Comparison of ENCODE assay signal across 20 cellular contexts in genomic region chr5:41457094-41457493, GRCh38. TPM values are rescaled to one million over a fixed set of nuclear protein-coding genes. Genes with fewer than 3 reads are reported as not detected.
DNase-seq lines count a peak whose midpoint lies in the region; ATAC-seq and TF ChIP-seq lines count a peak whose summit lies in the region.
"Had no signal": no experiment of that assay in that cellular context is flagged by ENCODE, and none has a peak within 500 bp of the region (broad histone marks: within the 10 kb centered on the region; RNA-seq: fewer than 3 reads in every experiment).

No MANE protein-coding gene starts in this region.

- DNase-seq in Right ventricle myocardium inferior (ENCODE audit: missing footprints) = no peak
- no peak for DNase-seq in cardiac septum (ENCODE audit: low spot score)
- peak; percentile 34 for DNase-seq in left cardiac atrium
- DNase-seq in right atrium auricular region (ENCODE audit: low spot score) = no peak
- DNase-seq in C1 segment of cervical spinal cord (lab: John Stamatoyannopoulos, UW) = no peak
- no peak for DNase-seq in NCI-H128 (lab: John Stamatoyannopoulos, UW; ENCODE audit: unreplicated experiment)
- DNase-seq: CD4-positive, alpha-beta T cell; CD8-positive, alpha-beta memory T cell; DMS 273 treated with DMSO at 0.1 percent for 48 hours; DMS79; EL; GDM1; H9 had no signal

- ATAC-seq in Right ventricle myocardium inferior (peak; percentile 90), left cardiac atrium (peak; percentile 93 to 94), GM18505 (IDR thresholded peaks at IDR 0.05; ENCODE audit: unreplicated experiment) (no peak)
- ATAC-seq: GM12878, GM23338, HCT116 had no signal

- peak overlapping the region; percentile 65 to 83 for H3K27ac ChIP-seq in right atrium auricular region
- H3K27ac ChIP-seq: 22Rv1, BLaER1 had no signal

- intact Hi-C loops in Right ventricle myocardium inferior (cut with DNase I) = loop anchor here (2.0 kb wide), 2 partner anchors 50 to 52 kb away; no protein-coding TSS in a partner anchor
- intact Hi-C loops in cardiac septum (cut with DNase I) = loop anchor here (2.0 to 5.0 kb wide), 2 partner anchors 50 to 70 kb away; no protein-coding TSS in a partner anchor
- intact Hi-C loops in left cardiac atrium (cut with DNase I) = loop anchor here in 1 of 2 donors (2.0 kb wide), 1 partner anchor 70 kb away; no protein-coding TSS in a partner anchor

- no peak for TF ChIP-seq CTCF in right atrium auricular region (IDR thresholded peaks at IDR 0.05)

- no peaks in the 10 kb centered on the region for H3K36me3 ChIP-seq in right atrium auricular region
- H3K36me3 ChIP-seq: BLaER1 had no signal

- H3K27me3 ChIP-seq in right atrium auricular region = no peaks in the 10 kb centered on the region
- H3K27me3 ChIP-seq: BLaER1 had no signal

- H3K9me3 ChIP-seq in right atrium auricular region = no peaks in the 10 kb centered on the region
- H3K9me3 ChIP-seq: BLaER1 had no signal

- H3K4me1 ChIP-seq in right atrium auricular region = peaks cover 0 to 39% of the 10 kb centered on the region in 2 donors
- H3K4me1 ChIP-seq: BLaER1 had no signal

- H3K4me3 ChIP-seq in right atrium auricular region = no peak overlapping the region
- H3K4me3 ChIP-seq: BLaER1, GM12878, GM23338 had no signal

- no peak for TF ChIP-seq POLR2A in GM18505 (IDR thresholded peaks at IDR 0.05; ENCODE audit: borderline replicate concordance, extremely low read depth, insufficient read depth, insufficient read length)

RNA-seq across cellular contexts. Expression of gene PLCXD3, which starts 53.3 kb away (rescaled TPM):
- total RNA-seq in Right ventricle myocardium inferior = 76.6 TPM
- 63.8 TPM for total RNA-seq in cardiac septum
- 10 to 100 TPM; 25.2 to 39.6 TPM for total RNA-seq in left cardiac atrium
- total RNA-seq in right atrium auricular region = 10 to 100 TPM; 44.5 to 68.3 TPM
- total RNA-seq: B cell; CD4-positive, alpha-beta T cell; CD8-positive, alpha-beta memory T cell; GM12878; H9 had no signal
